In the genomic region with DNA sequence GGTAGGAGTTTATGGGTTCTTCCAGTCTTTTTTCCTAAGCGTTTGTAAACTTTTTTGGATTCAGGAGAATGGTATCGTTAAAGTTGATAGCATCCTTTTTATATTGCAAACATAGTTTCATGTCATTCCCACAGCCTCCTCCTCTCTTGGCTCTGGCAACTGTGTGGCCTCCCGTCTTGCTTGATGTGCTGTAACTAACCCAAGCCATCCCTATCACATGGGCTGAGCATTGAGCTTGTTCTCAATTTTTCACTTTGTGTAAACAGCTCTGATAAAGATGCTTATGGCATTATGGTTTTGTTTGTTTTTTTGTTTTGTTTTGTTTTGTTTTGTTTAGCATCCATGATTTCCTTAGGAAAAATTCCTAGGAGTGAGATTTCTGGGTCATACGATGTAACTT, we compare ENCODE assay signal across 24 cellular contexts. TPM values are rescaled to one million over a fixed set of nuclear protein-coding genes. Genes with fewer than 3 reads are reported as not detected.
DNase-seq lines count a peak whose midpoint lies in the region; ATAC-seq and TF ChIP-seq lines count a peak whose summit lies in the region.
"Had no signal": no experiment of that assay in that cellular context is flagged by ENCODE, and none has a peak within 500 bp of the region (broad histone marks: within the 10 kb centered on the region; RNA-seq: fewer than 3 reads in every experiment).

No MANE protein-coding gene starts in this region.

- WGBS in upper lobe of left lung, 2 donors = 85 to 87% methylated on average over 4 of the region's 4 CpGs
- 93 to 100% methylated on average over 1 to 4 of the region's 4 CpGs for WGBS in endodermal cell (ENCODE audit: insufficient coverage in 1 of 2, insufficient read length in 1 of 2), 2 experiments

- no peaks in the 10 kb centered on the region for H3K27me3 ChIP-seq in uterus
- no peaks in the 10 kb centered on the region for H3K27me3 ChIP-seq in upper lobe of left lung
- H3K27me3 ChIP-seq in endodermal cell (ENCODE audit: control insufficient read depth, insufficient read depth, low read length, poor library complexity, severe bottlenecking) = no peaks in the 10 kb centered on the region
- H3K27me3 ChIP-seq: BLaER1 treated with 17β-estradiol and CSF1 and Interleukin-3, amounts not matched to agents 10 nM and 100 nM had no signal

- no peak overlapping the region for H3K9ac ChIP-seq in endodermal cell (ENCODE audit: extremely low read depth, low read length, poor library complexity, severe bottlenecking)
- H3K9ac ChIP-seq: BLaER1 treated with 17β-estradiol and CSF1 and Interleukin-3, amounts not matched to agents 10 nM and 100 nM had no signal

- CTCF ChIA-PET in HEK293 (lab: Yijun Ruan, JAX) = interaction anchor here (0.8 to 1.6 kb wide), 3 partner anchors 17 to 195 kb away, joined by 3 to 6 read pairs (median 5); no protein-coding TSS in a partner anchor

- no peak for ATAC-seq in upper lobe of left lung (ENCODE audit: low FRiP score in 2 of 2)
- ATAC-seq: A549; CD8-positive, alpha-beta T cell; GM12878 had no signal

- H3K4me1 ChIP-seq in HEK293 (ENCODE audit: control insufficient read depth, insufficient read depth, low read length) (peaks cover 5% of the 10 kb centered on the region), uterus (no peaks in the 10 kb centered on the region), upper lobe of left lung (peaks cover 0 to 7% (median 7%) of the 10 kb centered on the region in 4 donors), endodermal cell (ENCODE audit: control insufficient read depth, insufficient read depth, low read length) (no peaks in the 10 kb centered on the region)
- H3K4me1 ChIP-seq: Caco-2 had no signal

- DNase-seq in RPMI8226 = peak; percentile 3
- DNase-seq in inferior parietal cortex (ENCODE audit: extremely low spot score) = peak; percentile 47
- no peak for DNase-seq in uterus
- no peak for DNase-seq in upper lobe of left lung
- DNase-seq in endodermal cell = no peak
- DNase-seq: AML-193; Caco-2; Calu3; CD4-positive, alpha-beta T cell; CD8-positive, alpha-beta T cell; DMS 273 treated with DMSO at 0.1 percent for 48 hours; DMS153; DMS53; DMS79; DND-41; EL; GDM1 had no signal

- H3K4me3 Mint-ChIP-seq in endodermal cell = no peak overlapping the region
- H3K4me3 Mint-ChIP-seq: B cell; CD4-positive, alpha-beta T cell; CD8-positive, alpha-beta T cell had no signal

- no peak for TF ChIP-seq EP300 in upper lobe of left lung (IDR thresholded peaks at IDR 0.05)

- TF ChIP-seq POLR2A in uterus (IDR thresholded peaks at IDR 0.05) = no peak
- no peak for TF ChIP-seq POLR2A in upper lobe of left lung (IDR thresholded peaks at IDR 0.05)

- POLR2A ChIA-PET in HEK293 (lab: Yijun Ruan, JAX) = interaction anchor here (0.7 to 1.0 kb wide), 2 partner anchors 15 to 27 kb away, joined by 3 read pairs; no protein-coding TSS in a partner anchor

- H3K4me1 Mint-ChIP-seq in endodermal cell = no peaks in the 10 kb centered on the region

- TF ChIP-seq CTCF in HEK293 (tag by site-specific recombination; IDR thresholded peaks at IDR 0.05) (no peak), uterus (IDR thresholded peaks at IDR 0.05) (no peak), upper lobe of left lung (IDR thresholded peaks at IDR 0.05) (no peak), endodermal cell (conservative IDR thresholded peaks at IDR 0.05) (no peak)

- H3K27ac ChIP-seq in HEK293 (ENCODE audit: extremely low read depth, low read depth, low read length) (no peak overlapping the region), uterus (no peak overlapping the region), upper lobe of left lung (no peak overlapping the region), endodermal cell (ENCODE audit: low read depth, low read length) (no peak overlapping the region)
- H3K27ac ChIP-seq: 22Rv1; A549; BLaER1 treated with 17β-estradiol and CSF1 and Interleukin-3, amounts not matched to agents 10 nM and 100 nM; C4-2B had no signal

- H3K4me3 ChIP-seq in HEK293 (ENCODE audit: low read depth, low read length) (no peak overlapping the region), uterus (no peak overlapping the region), upper lobe of left lung (no peak overlapping the region), endodermal cell (ENCODE audit: low read length) (no peak overlapping the region)
- H3K4me3 ChIP-seq: A549; BLaER1 treated with 17β-estradiol and CSF1 and Interleukin-3, amounts not matched to agents 10 nM and 100 nM; GM12878 had no signal

- H3K36me3 Mint-ChIP-seq in endodermal cell (ENCODE audit: low read depth) = no peaks in the 10 kb centered on the region
- H3K36me3 Mint-ChIP-seq: CD8-positive, alpha-beta T cell had no signal

- H3K9me3 Mint-ChIP-seq in endodermal cell = peaks cover 9% of the 10 kb centered on the region
- H3K9me3 Mint-ChIP-seq: CD4-positive, alpha-beta T cell; CD8-positive, alpha-beta T cell had no signal

- H3K36me3 ChIP-seq in HEK293 (ENCODE audit: control insufficient read depth in 2 of 2, insufficient read depth in 1 of 2, low read length in 2 of 2) (no peaks in the 10 kb centered on the region), uterus (no peaks in the 10 kb centered on the region), upper lobe of left lung (no peaks in the 10 kb centered on the region), endodermal cell (ENCODE audit: control insufficient read depth, insufficient read depth, low read length) (no peaks in the 10 kb centered on the region)
- H3K36me3 ChIP-seq: BLaER1 treated with 17β-estradiol and CSF1 and Interleukin-3, amounts not matched to agents 10 nM and 100 nM had no signal

- H3K9me3 ChIP-seq in HEK293 (ENCODE audit: control insufficient read depth, insufficient read depth, low read depth, low read length) (no peaks in the 10 kb centered on the region), uterus (no peaks in the 10 kb centered on the region), upper lobe of left lung (no peaks in the 10 kb centered on the region), endodermal cell (ENCODE audit: control insufficient read depth, low read length) (no peaks in the 10 kb centered on the region)
- H3K9me3 ChIP-seq: A549, Caco-2 had no signal

- no peak overlapping the region for H3K27ac Mint-ChIP-seq in endodermal cell
- H3K27ac Mint-ChIP-seq: B cell; CD4-positive, alpha-beta T cell; CD8-positive, alpha-beta T cell had no signal

- peaks cover 11% of the 10 kb centered on the region for H3K27me3 Mint-ChIP-seq in endodermal cell (ENCODE audit: insufficient read depth)
- H3K27me3 Mint-ChIP-seq: B cell; CD4-positive, alpha-beta T cell had no signal

- intact Hi-C loops in uterus (cut with DNase I; ENCODE audit: low total_unique reads) = no loop called here

TF ChIP-seq in HEK293, 187 proteins besides CTCF, POLR2A, EP300 and RAD21:
- TF ChIP-seq ZNF513 (tag by site-specific recombination; IDR thresholded peaks at IDR 0.05) (no peak), ZNF747 (tag by site-specific recombination; IDR thresholded peaks at IDR 0.05) (no peak), ZNF391 (tag by site-specific recombination; IDR thresholded peaks at IDR 0.05; ENCODE audit: borderline replicate concordance, low read depth) (no peak), ZNF350 (tag by site-specific recombination; IDR thresholded peaks at IDR 0.05) (no peak), ZNF138 (tag by site-specific recombination; IDR thresholded peaks at IDR 0.05; ENCODE audit: borderline replicate concordance) (no peak)
- TF ChIP-seq, protein P1, sequence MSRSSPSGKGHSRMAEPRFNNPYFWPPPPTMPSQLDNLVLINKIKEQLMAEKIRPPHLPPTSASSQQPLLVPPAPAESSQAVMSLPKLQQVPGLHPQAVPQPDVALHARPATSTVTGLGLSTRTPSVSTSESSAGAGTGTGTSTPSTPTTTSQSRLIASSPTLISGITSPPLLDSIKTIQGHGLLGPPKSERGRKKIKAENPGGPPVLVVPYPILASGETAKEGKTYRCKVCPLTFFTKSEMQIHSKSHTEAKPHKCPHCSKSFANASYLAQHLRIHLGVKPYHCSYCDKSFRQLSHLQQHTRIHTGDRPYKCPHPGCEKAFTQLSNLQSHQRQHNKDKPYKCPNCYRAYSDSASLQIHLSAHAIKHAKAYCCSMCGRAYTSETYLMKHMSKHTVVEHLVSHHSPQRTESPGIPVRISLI (tag by site-specific recombination; IDR thresholded peaks at IDR 0.05) = 0 out of 2 replicates have a peak, but pooled peaks have one; percentile 23

RNA-seq across cellular contexts. Expression of gene STKLD1, which starts 4.6 kb away (rescaled TPM):
- 1 to 10 TPM in 2 of 4 donors, under 1 TPM in 1, not detected in 1; 0.88 to 1.7 (median 1.5) TPM for total RNA-seq in uterus
- total RNA-seq in upper lobe of left lung = 1 to 10 TPM in 3 of 6 donors, under 1 TPM in 1, not detected in 2; 0.59 to 3.1 (median 1.6) TPM
- total RNA-seq in endodermal cell = under 1 TPM in 1 of 2 donors, not detected in 1; 0.95 TPM
- polyA plus RNA-seq in endodermal cell (2013, experiment 1 of 2) = 2.0 TPM
- polyA plus RNA-seq in endodermal cell (2013, experiment 2 of 2) = 1.2 TPM

RNA-seq across cellular contexts. Expression of gene SURF4, which starts 4.9 kb away (rescaled TPM):
- total RNA-seq in uterus (100 to 1,000 TPM in 2 of 4 donors, 10 to 100 TPM in 2; 74.7 to 262 (median 108) TPM), upper lobe of left lung (100 to 1,000 TPM in 5 of 6 donors, 10 to 100 TPM in 1; 66.0 to 208 (median 137) TPM), endodermal cell (100 to 1,000 TPM; 178 to 187 TPM)
- 109 TPM for polyA plus RNA-seq in endodermal cell (2013, experiment 1 of 2)
- polyA plus RNA-seq in endodermal cell (2013, experiment 2 of 2) = 106 TPM

RNA-seq across cellular contexts. Expression of gene SURF2, which starts 24.4 kb away (rescaled TPM):
- total RNA-seq in uterus = 10 to 100 TPM in 1 of 4 donors, 1 to 10 TPM in 1, under 1 TPM in 1, not detected in 1; 0.51 to 15.3 (median 5.9) TPM
- 10 to 100 TPM; 18.1 to 31.5 (median 21.7) TPM for total RNA-seq in upper lobe of left lung
- total RNA-seq in endodermal cell = 10 to 100 TPM; 18.0 to 25.9 TPM
- polyA plus RNA-seq in endodermal cell (2013, experiment 1 of 2) = 25.5 TPM
- 25.3 TPM for polyA plus RNA-seq in endodermal cell (2013, experiment 2 of 2)

RNA-seq across cellular contexts. Expression of gene SURF1, which starts 24.4 kb away (rescaled TPM):
- total RNA-seq in uterus (10 to 100 TPM; 13.0 to 34.7 (median 24.4) TPM), upper lobe of left lung (10 to 100 TPM; 25.1 to 64.8 (median 45.5) TPM), endodermal cell (10 to 100 TPM; 45.1 to 54.4 TPM)
- polyA plus RNA-seq in endodermal cell (2013, experiment 1 of 2) = 40.7 TPM
- polyA plus RNA-seq in endodermal cell (2013, experiment 2 of 2) = 33.0 TPM

RNA-seq across cellular contexts. Expression of gene RPL7A, which starts 32.7 kb away (rescaled TPM):
- total RNA-seq in uterus (1,000 to 10,000 TPM; 1,745 to 3,005 (median 2,502) TPM), upper lobe of left lung (1,000 to 10,000 TPM in 4 of 6 donors, 100 to 1,000 TPM in 2; 840 to 1,613 (median 1,352) TPM), endodermal cell (1,000 to 10,000 TPM; 2,418 to 2,634 TPM)
- 2,489 TPM for polyA plus RNA-seq in endodermal cell (2013, experiment 1 of 2)
- polyA plus RNA-seq in endodermal cell (2013, experiment 2 of 2) = 2,405 TPM

Comparison
In these comparisons a context has a peak if more than half of its experiments do, and no peak if none do; other contexts are left out.
1. DNase-seq: peak in RPMI8226 (single experiment) and inferior parietal cortex (single experiment); none in uterus (0 of 2), upper lobe of left lung (0 of 2) and endodermal cell (single experiment).